ENCODE assay signal across 10 cellular contexts in genomic region chr2:47309472-47309951, GRCh38. TPM values are rescaled to one million over a fixed set of nuclear protein-coding genes. Genes with fewer than 3 reads are reported as not detected.
DNase-seq lines count a peak whose midpoint lies in the region; ATAC-seq and TF ChIP-seq lines count a peak whose summit lies in the region.
"Had no signal": no experiment of that assay in that cellular context is flagged by ENCODE, and none has a peak within 500 bp of the region (broad histone marks: within the 10 kb centered on the region; RNA-seq: fewer than 3 reads in every experiment).

No MANE protein-coding gene starts in this region.

- TF ChIP-seq CTCF in colonic mucosa (IDR thresholded peaks at IDR 0.05) = no peak
- TF ChIP-seq CTCF in neutrophil (IDR thresholded peaks at IDR 0.05) = no peak

- peak overlapping the region; percentile 26 to 60 for H3K9ac ChIP-seq in colonic mucosa (ENCODE audit: low read depth in 2 of 2, low read length in 2 of 2)

- ATAC-seq in GM18511 (IDR thresholded peaks at IDR 0.05; ENCODE audit: unreplicated experiment) = peak; percentile 0
- ATAC-seq in HG03139 (IDR thresholded peaks at IDR 0.05; ENCODE audit: unreplicated experiment) = peak; percentile 1

- no peaks in the 10 kb centered on the region for H3K9me3 ChIP-seq in colonic mucosa
- H3K9me3 ChIP-seq in neutrophil = no peaks in the 10 kb centered on the region

- H3K4me3 ChIP-seq in colonic mucosa = no peak overlapping the region
- peak overlapping the region in 1 of 2 experiments; percentile 42 for H3K4me3 ChIP-seq in neutrophil (ENCODE audit: low read depth in 1 of 2, low read length in 1 of 2)

- H3K27me3 ChIP-seq in colonic mucosa (no peaks in the 10 kb centered on the region), neutrophil (no peaks in the 10 kb centered on the region)

- H3K4me1 ChIP-seq in colonic mucosa (peaks cover 6% of the 10 kb centered on the region), neutrophil (ENCODE audit: control insufficient read depth in 1 of 2, insufficient read depth in 1 of 2, low read depth in 1 of 2, low read length in 1 of 2) (peaks cover 53 to 59% of the 10 kb centered on the region in 2 experiments)

- H3K36me3 ChIP-seq in colonic mucosa (no peaks in the 10 kb centered on the region), neutrophil (no peaks in the 10 kb centered on the region)

- intact Hi-C loops in colonic mucosa (cut with DNase I) = no loop called here

- H3K27ac ChIP-seq in colonic mucosa (peak overlapping the region; percentile 74), neutrophil (peak overlapping the region; percentile 98)

- DNase-seq in colonic mucosa = no peak
- DNase-seq in NCI-H1105 treated with DMSO at 0.1 percent for 48 hours (lab: John Stamatoyannopoulos, UW) = no peak
- DNase-seq in stimulated activated CD4-positive, alpha-beta T cell treated with anti-CD3 and anti-CD28 coated beads, Interleukin-4, amount 100 ng/mL, for 1 hour = no peak
- DNase-seq in T-helper 9 cell = no peak
- no peak for DNase-seq in effector CD4-positive, alpha-beta T cell
- DNase-seq: activated naive CD4-positive, alpha-beta T cell; NCI-H1436 had no signal

RNA-seq across cellular contexts. Expression of gene EPCAM, which starts 59.6 kb away (rescaled TPM):
- 1,000 to 10,000 TPM; 1,354 to 1,578 TPM for total RNA-seq in colonic mucosa
